ENCODE assay signal across 9 cellular contexts in the genomic region with DNA sequence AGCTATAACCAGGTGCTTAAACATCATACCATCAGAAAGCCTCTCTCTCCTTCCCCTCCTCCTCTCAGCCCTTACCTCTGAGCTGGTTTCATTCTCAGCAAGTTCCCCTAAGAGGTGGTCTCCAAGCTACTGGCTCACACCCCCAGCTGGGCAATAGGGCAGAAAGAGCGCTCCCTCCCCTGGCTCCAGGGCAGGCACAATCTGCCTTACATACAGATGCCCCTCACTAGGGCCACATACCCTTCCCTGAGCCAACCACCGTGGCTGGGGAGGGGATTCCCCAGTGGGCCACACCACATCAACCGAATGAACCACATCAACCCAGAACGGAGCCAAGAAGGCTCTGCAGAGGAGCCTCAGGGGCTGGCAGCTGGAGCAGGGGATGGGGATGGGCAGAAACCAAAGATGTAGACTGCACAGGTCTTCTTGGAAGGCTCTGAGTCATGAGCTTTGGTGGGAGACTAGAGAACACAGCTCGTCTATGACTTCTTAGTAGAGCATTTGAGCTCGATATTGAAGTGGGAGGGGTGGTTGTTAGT. TPM values are rescaled to one million over a fixed set of nuclear protein-coding genes. Genes with fewer than 3 reads are reported as not detected.
DNase-seq lines count a peak whose midpoint lies in the region; ATAC-seq and TF ChIP-seq lines count a peak whose summit lies in the region.
"Had no signal": no experiment of that assay in that cellular context is flagged by ENCODE, and none has a peak within 500 bp of the region (broad histone marks: within the 10 kb centered on the region; RNA-seq: fewer than 3 reads in every experiment).

No MANE protein-coding gene starts in this region.

- H3K9me3 ChIP-seq in CD8-positive, alpha-beta T cell (ENCODE audit: low read length): no peaks in the 10 kb centered on the region

- POLR2A ChIA-PET in CD8-positive, alpha-beta T cell (lab: Charles Lee): no interaction called here

- CTCF ChIA-PET in CD8-positive, alpha-beta T cell (lab: Charles Lee): interaction anchor here (0.7 to 1.4 kb wide), 3 partner anchors 48 to 106 kb away, joined by 3 to 7 read pairs (median 3); no protein-coding TSS in a partner anchor

- ATAC-seq in CD8-positive, alpha-beta T cell: peak; percentile 86

- no peaks in the 10 kb centered on the region for H3K36me3 ChIP-seq in CD8-positive, alpha-beta T cell (ENCODE audit: insufficient read depth, low read length)

- peak in 5 of 7 experiments; percentile 13 to 84 (median 43) for DNase-seq in CD8-positive, alpha-beta T cell
- DNase-seq in activated CD4-positive, alpha-beta T cell treated with anti-CD3 and anti-CD28 coated beads, Interleukin-2, amount 50 U/mL, for 1 hour: peak; percentile 39
- no peak for DNase-seq in coronary artery (ENCODE audit: low spot score)
- DNase-seq in stimulated activated CD4-positive, alpha-beta T cell treated with anti-CD3 and anti-CD28 coated beads, Interleukin-12 subunit alpha, Interleukin-12 subunit beta, amount 100 ng/mL, for 48 hours (ENCODE audit: low read depth in 2 of 3, low spot score in 1 of 3): peak; percentile 37 to 58 (median 43)
- no peak for DNase-seq in NCI-H2171 (lab: John Stamatoyannopoulos, UW)
- DNase-seq in NCI-H1105 (lab: John Stamatoyannopoulos, UW): no peak
- DNase-seq in kidney glomerular epithelial cell (lab: John Stamatoyannopoulos, UW): no peak
- no peak for DNase-seq in C1 segment of cervical spinal cord (lab: John Stamatoyannopoulos, UW)

- H3K27ac ChIP-seq in CD8-positive, alpha-beta T cell (ENCODE audit: low read depth, low read length): no peak overlapping the region
- peak overlapping the region; percentile 41 to 87 for H3K27ac ChIP-seq in coronary artery

- TF ChIP-seq CTCF in CD8-positive, alpha-beta T cell (IDR thresholded peaks at IDR 0.05): no peak
- TF ChIP-seq CTCF in coronary artery (IDR thresholded peaks at IDR 0.05): no peak

- H3K4me3 ChIP-seq in CD8-positive, alpha-beta T cell (ENCODE audit: low read depth, low read length): no peak overlapping the region
- H3K4me3 ChIP-seq in coronary artery: no peak overlapping the region

- intact Hi-C loops in CD8-positive, alpha-beta T cell (cut with DNase I, micrococcal nuclease): no loop called here

- peak overlapping the region; percentile 66 for H3K27ac Mint-ChIP-seq in CD8-positive, alpha-beta T cell

- peak overlapping the region; percentile 41 for H3K4me3 Mint-ChIP-seq in CD8-positive, alpha-beta T cell
- H3K4me3 Mint-ChIP-seq: brain had no signal

- H3K9me3 Mint-ChIP-seq in CD8-positive, alpha-beta T cell: peaks cover 2% of the 10 kb centered on the region

- peaks cover 28% of the 10 kb centered on the region for H3K4me1 Mint-ChIP-seq in CD8-positive, alpha-beta T cell (ENCODE audit: low read depth)

- H3K36me3 Mint-ChIP-seq in CD8-positive, alpha-beta T cell: no peaks in the 10 kb centered on the region
- H3K36me3 Mint-ChIP-seq: brain had no signal

- H3K4me1 ChIP-seq in CD8-positive, alpha-beta T cell (ENCODE audit: insufficient read depth, low read length): peaks cover 21% of the 10 kb centered on the region

- peaks cover 4% of the 10 kb centered on the region for H3K27me3 ChIP-seq in CD8-positive, alpha-beta T cell (ENCODE audit: insufficient read depth, low read length)

- H3K27me3 Mint-ChIP-seq in CD8-positive, alpha-beta T cell (ENCODE audit: low read depth): peaks cover 18% of the 10 kb centered on the region

RNA-seq across cellular contexts. Expression of gene FBLN2, which starts 4.6 kb away (rescaled TPM):
- total RNA-seq in CD8-positive, alpha-beta T cell: 10 to 100 TPM; 11.6 to 13.7 TPM

Comparison
In these comparisons a context has a peak if more than half of its experiments do, and no peak if none do; other contexts are left out.
1. DNase-seq: peak in CD8-positive, alpha-beta T cell (5 of 7), activated CD4-positive, alpha-beta T cell treated with anti-CD3 and anti-CD28 coated beads, Interleukin-2, amount 50 U/mL, for 1 hour (single experiment) and stimulated activated CD4-positive, alpha-beta T cell treated with anti-CD3 and anti-CD28 coated beads, Interleukin-12 subunit alpha, Interleukin-12 subunit beta, amount 100 ng/mL, for 48 hours (3 of 3); none in coronary artery (single experiment), NCI-H2171 (single experiment), NCI-H1105 (single experiment), kidney glomerular epithelial cell (single experiment) and C1 segment of cervical spinal cord (0 of 14).